ENCODE assay signal across 1 cellular context in the genomic region with DNA sequence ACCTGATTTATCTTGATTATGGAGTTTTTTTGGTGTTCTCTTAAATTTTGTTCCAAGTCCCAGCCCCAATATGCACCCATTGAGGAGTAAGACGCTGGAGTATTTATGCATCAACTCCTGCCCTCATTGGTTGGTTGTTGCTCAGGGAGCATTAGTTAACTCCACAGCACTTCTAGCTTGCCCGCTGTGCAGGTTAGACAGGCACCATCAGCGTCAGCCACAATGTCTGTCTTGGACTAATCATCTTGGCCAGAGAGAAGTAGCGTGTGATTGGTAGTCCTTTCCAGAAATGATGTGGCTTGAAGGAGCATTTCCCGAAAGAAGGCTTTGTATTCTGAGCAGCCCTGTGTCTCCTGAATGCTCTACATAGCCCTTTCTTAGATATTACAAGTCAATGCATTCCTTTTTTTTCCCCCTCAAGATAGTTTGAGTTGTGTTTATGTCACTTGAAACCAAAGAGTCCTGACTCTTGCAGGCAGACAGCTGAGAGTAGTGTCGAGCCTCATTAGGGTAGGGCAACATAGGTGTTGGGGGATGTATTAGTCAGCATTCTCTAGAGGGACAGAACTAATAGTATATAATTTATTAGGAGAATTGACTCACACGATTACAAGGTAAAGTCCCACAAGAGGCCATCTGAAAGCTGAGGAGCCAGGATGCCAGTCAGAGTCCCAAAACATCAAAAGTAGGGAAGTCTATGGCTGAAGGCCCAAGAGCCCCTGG.
TF ChIP-seq lines count a peak whose summit lies in the region.

No MANE protein-coding gene starts in this region.

TF ChIP-seq in SK-N-SH, 30 proteins besides CTCF, POLR2A, EP300 and RAD21 (continued from another document):
- no peak for TF ChIP-seq RFX5 (IDR thresholded peaks at IDR 0.05; ENCODE audit: low read length)
- TF ChIP-seq SMC3 (IDR thresholded peaks at IDR 0.05; ENCODE audit: low read depth, low read length) = no peak
- TF ChIP-seq, protein P1, sequence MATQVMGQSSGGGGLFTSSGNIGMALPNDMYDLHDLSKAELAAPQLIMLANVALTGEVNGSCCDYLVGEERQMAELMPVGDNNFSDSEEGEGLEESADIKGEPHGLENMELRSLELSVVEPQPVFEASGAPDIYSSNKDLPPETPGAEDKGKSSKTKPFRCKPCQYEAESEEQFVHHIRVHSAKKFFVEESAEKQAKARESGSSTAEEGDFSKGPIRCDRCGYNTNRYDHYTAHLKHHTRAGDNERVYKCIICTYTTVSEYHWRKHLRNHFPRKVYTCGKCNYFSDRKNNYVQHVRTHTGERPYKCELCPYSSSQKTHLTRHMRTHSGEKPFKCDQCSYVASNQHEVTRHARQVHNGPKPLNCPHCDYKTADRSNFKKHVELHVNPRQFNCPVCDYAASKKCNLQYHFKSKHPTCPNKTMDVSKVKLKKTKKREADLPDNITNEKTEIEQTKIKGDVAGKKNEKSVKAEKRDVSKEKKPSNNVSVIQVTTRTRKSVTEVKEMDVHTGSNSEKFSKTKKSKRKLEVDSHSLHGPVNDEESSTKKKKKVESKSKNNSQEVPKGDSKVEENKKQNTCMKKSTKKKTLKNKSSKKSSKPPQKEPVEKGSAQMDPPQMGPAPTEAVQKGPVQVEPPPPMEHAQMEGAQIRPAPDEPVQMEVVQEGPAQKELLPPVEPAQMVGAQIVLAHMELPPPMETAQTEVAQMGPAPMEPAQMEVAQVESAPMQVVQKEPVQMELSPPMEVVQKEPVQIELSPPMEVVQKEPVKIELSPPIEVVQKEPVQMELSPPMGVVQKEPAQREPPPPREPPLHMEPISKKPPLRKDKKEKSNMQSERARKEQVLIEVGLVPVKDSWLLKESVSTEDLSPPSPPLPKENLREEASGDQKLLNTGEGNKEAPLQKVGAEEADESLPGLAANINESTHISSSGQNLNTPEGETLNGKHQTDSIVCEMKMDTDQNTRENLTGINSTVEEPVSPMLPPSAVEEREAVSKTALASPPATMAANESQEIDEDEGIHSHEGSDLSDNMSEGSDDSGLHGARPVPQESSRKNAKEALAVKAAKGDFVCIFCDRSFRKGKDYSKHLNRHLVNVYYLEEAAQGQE (IDR thresholded peaks at IDR 0.05; ENCODE audit: low read depth, low read length) = no peak
- no peak for TF ChIP-seq JUND (IDR thresholded peaks at IDR 0.05)
